12 cellular contexts compared by ENCODE assay signal in the genomic region with DNA sequence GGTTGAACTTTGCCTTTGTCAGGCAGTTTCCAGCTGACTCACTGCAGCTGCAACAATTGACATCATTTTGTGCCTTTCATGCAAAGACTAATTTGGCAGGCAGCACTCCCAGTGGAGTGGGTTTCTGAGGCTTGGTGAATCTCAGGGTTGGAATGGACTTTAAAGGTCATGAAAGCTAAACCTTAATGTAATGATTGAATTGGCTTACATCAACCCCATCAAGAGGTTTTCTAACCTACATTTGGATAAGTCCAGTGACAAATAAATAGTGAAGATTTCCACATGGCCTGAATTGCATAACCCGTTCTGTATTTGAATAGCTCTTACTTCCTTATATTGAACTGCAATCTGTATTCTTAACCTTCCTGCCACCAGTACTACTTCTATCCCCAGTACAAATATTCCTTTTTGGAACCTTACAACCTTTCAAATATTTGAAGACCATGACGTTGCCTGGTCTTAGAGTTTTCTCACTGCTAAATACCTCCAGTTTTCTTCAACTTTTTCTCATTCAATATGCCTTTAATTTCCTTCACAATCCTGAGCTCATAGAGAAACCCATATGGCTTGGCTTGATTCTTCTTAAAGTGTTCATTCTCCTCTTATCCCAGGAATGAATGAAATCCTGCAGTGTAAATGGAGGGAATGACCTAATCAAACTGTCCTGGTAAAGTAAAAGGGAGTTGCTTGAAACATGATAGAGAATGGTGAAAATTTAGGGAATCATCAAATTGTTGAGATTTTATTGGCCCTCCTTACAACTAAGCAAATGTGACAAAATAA.
DNase-seq lines count a peak whose midpoint lies in the region; ATAC-seq and TF ChIP-seq lines count a peak whose summit lies in the region.
"Had no signal": no experiment of that assay in that cellular context is flagged by ENCODE, and none has a peak within 500 bp of the region (broad histone marks: within the 10 kb centered on the region; RNA-seq: fewer than 3 reads in every experiment).

No MANE protein-coding gene starts in this region.

- H3K4me3 ChIP-seq in AG10803 (ENCODE audit: low read length): no peak overlapping the region
- H3K4me3 ChIP-seq in fibroblast of mammary gland (ENCODE audit: control insufficient read depth, low read depth, low read length): no peak overlapping the region

- ATAC-seq in GM18870 (IDR thresholded peaks at IDR 0.05; ENCODE audit: unreplicated experiment): no peak
- no peak for ATAC-seq in HG02970 (IDR thresholded peaks at IDR 0.05; ENCODE audit: low FRiP score, unreplicated experiment)
- ATAC-seq: activated CD8-positive, alpha-beta T cell treated with anti-CD3 and anti-CD28 coated beads, Interleukin-2, amount 10 ng/mL, durations not matched to agents 7 days and 5 days had no signal

- H3K4me3 Mint-ChIP-seq in nephron: no peak overlapping the region
- no peak overlapping the region for H3K4me3 Mint-ChIP-seq in CD14-positive monocyte
- H3K4me3 Mint-ChIP-seq: activated CD8-positive, alpha-beta T cell treated with anti-CD3 and anti-CD28 coated beads, Interleukin-2, amount 10 ng/mL, durations not matched to agents 7 days and 5 days; neural crest cell had no signal

- H3K27ac Mint-ChIP-seq in nephron: peak overlapping the region; percentile 24 to 51 (median 35)
- no peak overlapping the region for H3K27ac Mint-ChIP-seq in CD14-positive monocyte
- H3K27ac Mint-ChIP-seq: activated CD8-positive, alpha-beta T cell treated with anti-CD3 and anti-CD28 coated beads, Interleukin-2, amount 10 ng/mL, durations not matched to agents 7 days and 5 days had no signal

- H3K27me3 Mint-ChIP-seq in nephron (ENCODE audit: low read depth) (no peaks in the 10 kb centered on the region), CD14-positive monocyte (ENCODE audit: low read depth in 3 of 3) (no peaks in the 10 kb centered on the region)

- no peak for TF ChIP-seq CTCF in AG10803 (conservative IDR thresholded peaks at IDR 0.05; ENCODE audit: low read length)
- TF ChIP-seq CTCF in fibroblast of mammary gland (conservative IDR thresholded peaks at IDR 0.05; ENCODE audit: control insufficient read depth, insufficient read depth, low read depth, low read length): no peak
- no peak for TF ChIP-seq CTCF in nephron (IDR thresholded peaks at IDR 0.05; ENCODE audit: unreplicated experiment in 3 of 3)
- TF ChIP-seq CTCF in CD14-positive monocyte (IDR thresholded peaks at IDR 0.05): no peak

- H3K9me3 Mint-ChIP-seq in nephron: no peaks in the 10 kb centered on the region
- peaks cover 0 to 2% (median 0%) of the 10 kb centered on the region in 7 donors for H3K9me3 Mint-ChIP-seq in CD14-positive monocyte

- DNase-seq in AG10803 (ENCODE audit: low read depth) (peak; percentile 86), NCI-H460 (ENCODE audit: extremely low read depth, low read depth) (peak; percentile 32), fibroblast of mammary gland (ENCODE audit: low read depth) (peak; percentile 99), activated T-cell treated with anti-CD3 and anti-CD28 coated beads for 4 hours (no peak), CD14-positive monocyte (ENCODE audit: low spot score) (no peak)
- DNase-seq: activated CD8-positive, alpha-beta T cell treated with anti-CD3 and anti-CD28 coated beads, Interleukin-2, amount 10 ng/mL, durations not matched to agents 7 days and 5 days; effector CD4-positive, alpha-beta T cell; NCI-H526 had no signal

- H3K36me3 Mint-ChIP-seq in nephron (ENCODE audit: low read depth) (no peaks in the 10 kb centered on the region), CD14-positive monocyte (no peaks in the 10 kb centered on the region)

- intact Hi-C loops in CD14-positive monocyte (cut with micrococcal nuclease): no loop called here

- H3K4me1 Mint-ChIP-seq in nephron: peaks cover 12% of the 10 kb centered on the region
- no peaks in the 10 kb centered on the region for H3K4me1 Mint-ChIP-seq in CD14-positive monocyte

Comparison
In these comparisons a context has a peak if more than half of its experiments do, and no peak if none do; other contexts are left out.
1. DNase-seq: peak in AG10803 (single experiment), NCI-H460 (single experiment) and fibroblast of mammary gland (single experiment); none in activated T-cell treated with anti-CD3 and anti-CD28 coated beads for 4 hours (single experiment) and CD14-positive monocyte (single experiment).
2. H3K27ac Mint-ChIP-seq: peak in nephron (3 of 3); none in CD14-positive monocyte (0 of 7).